In the genomic region with DNA sequence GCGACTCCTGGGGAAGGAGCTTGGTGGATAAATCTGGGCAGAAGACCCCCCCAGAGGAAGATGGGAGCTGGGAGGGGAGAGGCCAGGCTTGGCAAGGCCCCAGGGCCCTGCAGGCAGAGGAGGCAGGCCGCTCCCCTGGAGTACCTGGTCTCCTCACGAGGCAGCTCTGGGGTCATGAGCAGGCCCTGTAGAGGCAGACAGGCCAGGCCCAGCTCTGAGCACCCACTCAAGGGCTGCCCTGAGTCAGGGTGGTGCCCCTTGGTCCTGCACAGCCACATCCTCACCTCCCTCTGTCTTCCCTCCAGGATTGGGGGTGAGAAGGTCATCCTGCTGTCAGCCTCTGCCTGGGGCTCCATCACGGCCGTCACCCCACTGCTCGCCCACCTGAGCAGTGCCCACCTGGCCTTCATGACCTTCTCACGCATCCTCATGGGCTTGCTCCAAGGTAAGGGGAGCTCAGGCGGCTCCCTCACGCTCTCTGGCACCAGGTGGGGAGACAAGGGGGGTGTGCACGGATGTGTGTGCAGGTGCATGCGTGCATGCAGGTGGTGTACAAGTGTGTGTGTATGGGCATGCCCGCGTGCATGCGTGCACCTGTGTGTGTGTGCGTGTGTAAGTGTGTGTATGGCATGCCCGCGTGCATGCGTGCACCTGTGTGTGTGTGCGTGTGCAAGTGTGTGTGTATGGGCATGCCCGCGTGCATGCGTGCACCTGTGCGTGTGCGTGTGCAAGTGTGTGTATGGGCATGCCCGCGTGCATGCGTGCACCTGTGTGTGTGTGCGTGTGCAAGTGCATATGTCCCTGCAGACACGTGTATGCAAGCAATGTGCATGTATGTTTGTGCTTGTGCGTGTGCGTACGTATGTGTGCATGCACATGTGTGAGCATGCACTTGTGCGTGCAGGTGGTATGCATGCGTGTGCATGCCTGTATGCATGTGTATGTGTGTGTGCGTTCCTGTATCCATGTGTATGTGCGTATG, we compare ENCODE assay signal across 27 cellular contexts. TPM values are rescaled to one million over a fixed set of nuclear protein-coding genes. Genes with fewer than 3 reads are reported as not detected.
"Had no signal": no experiment of that assay in that cellular context is flagged by ENCODE, and none has a peak within 500 bp of the region (broad histone marks: within the 10 kb centered on the region; RNA-seq: fewer than 3 reads in every experiment).

No MANE protein-coding gene starts in this region.

- H3K27me3 ChIP-seq: right atrium auricular region, upper lobe of right lung had no signal

- H3K9me3 ChIP-seq: prostate gland, right atrium auricular region, upper lobe of right lung had no signal

- ATAC-seq: activated T-cell treated with anti-CD3 and anti-CD28 coated beads, Interleukin-2, amount 50 U/mL, for 72 hours; left lobe of liver; naive thymus-derived CD8-positive, alpha-beta T cell; stimulated activated naive CD8-positive, alpha-beta T cell treated with anti-CD3 and anti-CD28 coated beads, Interleukin-15, Interleukin-2, amounts not matched to agents 100 U/mL and 50 U/mL, for 24 hours; T-cell; upper lobe of right lung had no signal

- H3K36me3 ChIP-seq: neural progenitor cell, prostate gland, right atrium auricular region, upper lobe of right lung, WERI-Rb-1 had no signal

- FAIRE-seq: kidney had no signal

- DNase-seq: activated CD4-positive, CD25-positive, alpha-beta regulatory T cell treated with anti-CD3 and anti-CD28 coated beads, Interleukin-2, amount 50 U/mL, for 72 hours; activated effector memory CD4-positive, alpha-beta T cell treated with Interleukin-2 at 50 U/mL for 16 hours; activated naive CD4-positive, alpha-beta T cell treated with anti-CD3 and anti-CD28 coated beads for 36 hours; activated T-cell treated with anti-CD3 and anti-CD28 coated beads, Interleukin-2, amount 50 U/mL, for 72 hours; caudate nucleus; dermis blood vessel endothelial cell; effector CD8-positive, alpha-beta T cell; erythroblast; foreskin fibroblast; stimulated activated CD4-positive, alpha-beta T cell treated with anti-CD3 and anti-CD28 coated beads, Interleukin-12 subunit alpha, Interleukin-12 subunit beta, amount 100 ng/mL, for 4 hours; stimulated activated CD4-positive, alpha-beta T cell treated with anti-CD3 and anti-CD28 coated beads, Interleukin-4, amount 100 ng/mL, for 4 hours; stimulated activated naive CD8-positive, alpha-beta T cell treated with anti-CD3 and anti-CD28 coated beads, Interleukin-15, Interleukin-2, amounts not matched to agents 100 U/mL and 50 U/mL, for 24 hours; upper lobe of right lung; WERI-Rb-1 had no signal

- H3K4me3 ChIP-seq: lung, neural progenitor cell, prostate gland, right atrium auricular region, upper lobe of right lung had no signal

- H3K27ac ChIP-seq: neural progenitor cell, prostate gland, right atrium auricular region, upper lobe of right lung, WERI-Rb-1 had no signal

RNA-seq across cellular contexts. Expression of gene SLC17A9, which starts 4.9 kb away (rescaled TPM):
- total RNA-seq: osteocyte had no signal

RNA-seq across cellular contexts. Expression of gene BHLHE23, which starts 49.3 kb away (rescaled TPM):
- total RNA-seq: activated naive CD4-positive, alpha-beta T cell treated with anti-CD3 and anti-CD28 coated beads for 36 hours; activated T-cell treated with anti-CD3 and anti-CD28 coated beads, Interleukin-2, amount 50 U/mL, for 72 hours; aorta; dermis blood vessel endothelial cell; fibroblast of lung; glomerular endothelial cell; kidney; left lobe of liver; lung; naive thymus-derived CD8-positive, alpha-beta T cell; osteocyte; right atrium auricular region; subcutaneous adipose tissue; T-cell; upper lobe of right lung had no signal
- polyA plus RNA-seq: aorta; fibroblast of lung; lung; naive thymus-derived CD8-positive, alpha-beta T cell had no signal
